Comparison of ENCODE assay signal across 20 cellular contexts in genomic region chr11:20762980-20763379, GRCh38.
"Had no signal": no experiment of that assay in that cellular context is flagged by ENCODE, and none has a peak within 500 bp of the region (broad histone marks: within the 10 kb centered on the region; RNA-seq: fewer than 3 reads in every experiment).

No MANE protein-coding gene starts in this region.

- ATAC-seq: activated T-helper 17 cell treated with anti-CD3 and anti-CD28 coated beads, Interleukin-2, amount 50 U/mL, for 72 hours; left cardiac atrium; naive thymus-derived CD8-positive, alpha-beta T cell; WTC11 had no signal

- H3K27me3 Mint-ChIP-seq: activated naive CD8-positive, alpha-beta T cell treated with anti-CD3 and anti-CD28 coated beads for 36 hours; activated T-helper 17 cell treated with anti-CD3 and anti-CD28 coated beads, Interleukin-2, amount 50 U/mL, for 72 hours had no signal

- H3K9me3 Mint-ChIP-seq: activated CD4-positive, alpha-beta memory T cell treated with anti-CD3 and anti-CD28 coated beads for 36 hours had no signal

- DNase-seq: activated CD4-positive, alpha-beta memory T cell treated with anti-CD3 and anti-CD28 coated beads for 36 hours; activated CD4-positive, alpha-beta T cell treated with anti-CD3 and anti-CD28 coated beads for 4 hours; activated naive CD4-positive, alpha-beta T cell; activated naive CD8-positive, alpha-beta T cell treated with anti-CD3 and anti-CD28 coated beads for 36 hours; activated T-cell treated with anti-CD3 and anti-CD28 coated beads, Interleukin-2, amount 50 U/mL, for 1 hour; amniotic stem cell; dermis blood vessel endothelial cell; effector memory CD4-positive, alpha-beta T cell; esophagus squamous epithelium; left cardiac atrium; mesenchymal stem cell; naive thymus-derived CD8-positive, alpha-beta T cell; stimulated activated CD4-positive, alpha-beta T cell treated with anti-CD3 and anti-CD28 coated beads, Interleukin-2, amount 100 ng/mL, for 24 hours; stimulated activated naive CD4-positive, alpha-beta T cell treated with Interleukin-2 at 50 U/mL for 16 hours; thyroid gland had no signal

- H3K4me1 ChIP-seq: esophagus squamous epithelium, prostate gland, right atrium auricular region, thyroid gland had no signal

- H3K4me3 Mint-ChIP-seq: activated CD4-positive, alpha-beta memory T cell treated with anti-CD3 and anti-CD28 coated beads for 36 hours; activated naive CD8-positive, alpha-beta T cell treated with anti-CD3 and anti-CD28 coated beads for 36 hours; activated T-helper 17 cell treated with anti-CD3 and anti-CD28 coated beads, Interleukin-2, amount 50 U/mL, for 72 hours; naive thymus-derived CD8-positive, alpha-beta T cell; WTC11 had no signal

- H3K36me3 ChIP-seq: cardiac muscle cell, esophagus squamous epithelium, prostate gland, right atrium auricular region, thyroid gland had no signal

- H3K4me3 ChIP-seq: cardiac muscle cell, esophagus squamous epithelium, prostate gland, right atrium auricular region, thyroid gland had no signal

- H3K27ac ChIP-seq: cardiac muscle cell, esophagus squamous epithelium, prostate gland, right atrium auricular region, thyroid gland had no signal

- H3K27ac Mint-ChIP-seq: activated CD4-positive, alpha-beta memory T cell treated with anti-CD3 and anti-CD28 coated beads for 36 hours; activated naive CD8-positive, alpha-beta T cell treated with anti-CD3 and anti-CD28 coated beads for 36 hours; activated T-helper 17 cell treated with anti-CD3 and anti-CD28 coated beads, Interleukin-2, amount 50 U/mL, for 72 hours; naive thymus-derived CD8-positive, alpha-beta T cell; WTC11 had no signal

- H3K9me3 ChIP-seq: esophagus squamous epithelium, prostate gland, right atrium auricular region, thyroid gland had no signal

- H3K4me1 Mint-ChIP-seq: activated naive CD8-positive, alpha-beta T cell treated with anti-CD3 and anti-CD28 coated beads for 36 hours; activated T-helper 17 cell treated with anti-CD3 and anti-CD28 coated beads, Interleukin-2, amount 50 U/mL, for 72 hours had no signal

- H3K36me3 Mint-ChIP-seq: activated CD4-positive, alpha-beta memory T cell treated with anti-CD3 and anti-CD28 coated beads for 36 hours; activated naive CD8-positive, alpha-beta T cell treated with anti-CD3 and anti-CD28 coated beads for 36 hours; naive thymus-derived CD8-positive, alpha-beta T cell; WTC11 had no signal

- H3K27me3 ChIP-seq: cardiac muscle cell, esophagus squamous epithelium, right atrium auricular region, thyroid gland had no signal
